8 cellular contexts compared by ENCODE assay signal in genomic region chr9:133991964-133992779, GRCh38. TPM values are rescaled to one million over a fixed set of nuclear protein-coding genes. Genes with fewer than 3 reads are reported as not detected.
A peak's percentile ranks its signal among the peaks of the same experiment; 100 is the strongest.
DNase-seq lines count a peak whose midpoint lies in the region; ATAC-seq and TF ChIP-seq lines count a peak whose summit lies in the region.

Gene VAV2, minus strand, starts transcription at chr9:133992324. Its CDS starts 46 bp downstream, at chr9:133992278.

- peak within 1 kb of the TSS; percentile 72 to 90; a peak in 3 of 4 replicates for H4K8ac ChIP-seq in IMR-90 (ENCODE audit: low read depth in 2 of 2, low read length in 2 of 2)

- peak within 1 kb of the TSS; percentile 85 for H3K56ac ChIP-seq in IMR-90 (ENCODE audit: extremely low read depth, insufficient read depth, low read length)

- ATAC-seq in GM21528 (IDR thresholded peaks at IDR 0.05; ENCODE audit: low FRiP score, unreplicated experiment) (peak; percentile 46), IMR-90 (ENCODE audit: low read depth) (peak; percentile 63)

- 0 out of 2 replicates have a peak within 1 kb of the TSS, but pooled peaks have one; percentile 14 for H2BK20ac ChIP-seq in IMR-90 (ENCODE audit: low read depth, low read length)

- H2BK15ac ChIP-seq in IMR-90 (ENCODE audit: low read depth, low read length) = no peak within 1 kb of the TSS

- TF ChIP-seq CTCF in IMR-90 (conservative IDR thresholded peaks at IDR 0.05; ENCODE audit: low read depth, low read length) = no peak
- TF ChIP-seq CTCF in astrocyte of the spinal cord (IDR thresholded peaks at IDR 0.05; ENCODE audit: low read depth, low read length) = no peak

- H3K9ac ChIP-seq in IMR-90 (ENCODE audit: low read depth, low read length) = peak within 1 kb of the TSS; percentile 79
- H3K9ac ChIP-seq in iPS-15b (ENCODE audit: low read depth, low read length) = peak within 1 kb of the TSS; percentile 16

- H4K20me1 ChIP-seq in IMR-90 (ENCODE audit: insufficient read depth, low read length) = peaks cover 44% of the 10 kb centered on the region

- H3K18ac ChIP-seq in IMR-90 (ENCODE audit: low read depth, low read length) = peak within 1 kb of the TSS; percentile 21

- peak within 1 kb of the TSS; percentile 73 for H4K5ac ChIP-seq in IMR-90 (ENCODE audit: low read depth, low read length)

- peak within 1 kb of the TSS; percentile 93 for H3K27ac ChIP-seq in IMR-90 (ENCODE audit: insufficient read depth, low read length)

- H3K4me3 ChIP-seq in IMR-90 (ENCODE audit: insufficient read depth, low read depth, low read length) (peak within 1 kb of the TSS; percentile 73), astrocyte of the spinal cord (ENCODE audit: low read depth, low read length) (peak within 1 kb of the TSS; percentile 68), iPS-15b (ENCODE audit: low read depth, low read length) (peak within 1 kb of the TSS; percentile 76), skeletal muscle cell (ENCODE audit: low read depth, low read length) (peak within 1 kb of the TSS; percentile 78)

- TF ChIP-seq POLR2A in IMR-90 (IDR thresholded peaks at IDR 0.05; ENCODE audit: low read depth, low read length) (no peak), erythroblast (IDR thresholded peaks at IDR 0.05; ENCODE audit: low read length) (no peak)

- CTCF ChIA-PET in IMR-90 (lab: Yijun Ruan, JAX) = interaction anchor here (1.4 to 4.0 kb wide), 2 partner anchors 205 to 210 kb away, joined by 3 to 24 read pairs; no protein-coding TSS in a partner anchor

- peak within 1 kb of the TSS; percentile 96 for H2AFZ ChIP-seq in IMR-90 (replicated peaks; ENCODE audit: low read length, poor library complexity)

- H3K9me3 ChIP-seq in IMR-90 (ENCODE audit: control insufficient read depth, insufficient read depth, low read length) = no peaks in the 10 kb centered on the region
- no peaks in the 10 kb centered on the region for H3K9me3 ChIP-seq in iPS-15b (ENCODE audit: control insufficient read depth, insufficient read depth, low read length)

- WGBS in IMR-90 (ENCODE audit: extremely low coverage in 2 of 2, insufficient read length in 1 of 2), 2 experiments = 0% methylated on average over 53 of the region's 124 CpGs; no CpG with 5 or more reads in 1 of the 2 experiments

- H4K91ac ChIP-seq in IMR-90 (ENCODE audit: insufficient read depth, low read depth, low read length) = peak within 1 kb of the TSS; percentile 86

- H2BK5ac ChIP-seq in IMR-90 (ENCODE audit: low read depth, low read length, poor library complexity, severe bottlenecking) = peak within 1 kb of the TSS; percentile 81

- H3K4me2 ChIP-seq in IMR-90 (ENCODE audit: low read depth, low read length) = peak within 1 kb of the TSS; percentile 90

- no TSS peak for BruUV-seq in IMR-90 (replicated peaks; lab: Mats Ljungman, UMichigan)

- peak within 1 kb of the TSS; percentile 97 for H3K4ac ChIP-seq in IMR-90 (ENCODE audit: low read depth, low read length)

- dilution Hi-C loops in IMR-90 (cut with HindIII; ENCODE audit: low sequenced_read_pairs, unreplicated experiment) = no loop called here

- peak within 1 kb of the TSS; percentile 82 for H3K14ac ChIP-seq in IMR-90 (replicated peaks; ENCODE audit: low read depth, low read length)

- H3K9me1 ChIP-seq in IMR-90 (ENCODE audit: insufficient read depth, low read length) = peaks cover 9% of the 10 kb centered on the region

- H3K4me1 ChIP-seq in IMR-90 (ENCODE audit: control insufficient read depth, insufficient read depth, low read length) = peaks cover 11% of the 10 kb centered on the region; the same call in 1 of the 2 replicates
- H3K4me1 ChIP-seq in iPS-15b (ENCODE audit: control insufficient read depth, insufficient read depth, low read length) = peaks cover 2% of the 10 kb centered on the region

- H3K27me3 ChIP-seq in IMR-90 (ENCODE audit: control insufficient read depth, insufficient read depth, low read length) (0 out of 2 replicates have a peak, but pooled peaks cover 1% of the 10 kb centered on the region), iPS-15b (ENCODE audit: control insufficient read depth, insufficient read depth, low read length) (no peaks in the 10 kb centered on the region)

- H3K23ac ChIP-seq in IMR-90 (ENCODE audit: low read depth, low read length) = peak within 1 kb of the TSS; percentile 92

- no peak for TF ChIP-seq RAD21 in IMR-90 (IDR thresholded peaks at IDR 0.05; ENCODE audit: low read length)

- H2AK9ac ChIP-seq in IMR-90 (replicated peaks; ENCODE audit: low read depth, low read length, poor library complexity) = peak within 1 kb of the TSS; percentile 100

- H3K79me1 ChIP-seq in IMR-90 (ENCODE audit: low read depth in 1 of 2, low read length in 2 of 2) = peaks cover 9 to 49% of the 10 kb centered on the region in 2 experiments

- POLR2A ChIA-PET in IMR-90 (lab: Charles Lee; ENCODE audit: unreplicated experiment) = no interaction called here

- peak within 1 kb of the TSS; percentile 96 for H2AK5ac ChIP-seq in IMR-90 (ENCODE audit: low read depth, low read length)

- in situ Hi-C loops in IMR-90 (cut with MboI; ENCODE audit: low sequenced_read_pairs) = loop anchor here (5.0 to 10.0 kb wide), 2 partner anchors 205 to 457 kb away; partner anchors contain the start of gene ADAMTSL2
- in situ Hi-C loops in astrocyte of the spinal cord (cut with HindIII; ENCODE audit: low sequenced_read_pairs) = no loop called here

- DNase-seq in ELF-1 (ENCODE audit: low read depth, low spot score) (peak; percentile 70), IMR-90 (peak; percentile 45), SKM-1 (lab: John Stamatoyannopoulos, UW; ENCODE audit: unreplicated experiment) (peak; percentile 36), astrocyte of the spinal cord (ENCODE audit: low read depth, low spot score) (peak; percentile 56), skeletal muscle cell (ENCODE audit: low read depth) (no peak), erythroblast (lab: John Stamatoyannopoulos, UW) (no peak)

- no peaks in the 10 kb centered on the region for H3K36me3 ChIP-seq in IMR-90 (ENCODE audit: control insufficient read depth, insufficient read depth, low read length)
- H3K36me3 ChIP-seq in iPS-15b (ENCODE audit: control insufficient read depth, insufficient read depth, low read length) = no peaks in the 10 kb centered on the region

- intact Hi-C loops in IMR-90 (cut with micrococcal nuclease) = loop anchor here (5.0 kb wide), 1 partner anchor 585 kb away; no protein-coding TSS in a partner anchor

- peak within 1 kb of the TSS; percentile 56 for H2BK120ac ChIP-seq in IMR-90 (ENCODE audit: low read depth, low read length)

TF ChIP-seq in IMR-90, 13 proteins besides CTCF, POLR2A, EP300 and RAD21:
- TF ChIP-seq SMC3 (IDR thresholded peaks at IDR 0.05; ENCODE audit: low read depth, low read length) = no peak
- no peak for TF ChIP-seq RCOR1 (IDR thresholded peaks at IDR 0.05; ENCODE audit: insufficient replicate concordance, low read length)
- TF ChIP-seq CHD1 (IDR thresholded peaks at IDR 0.05; ENCODE audit: low read depth, low read length) = no peak
- TF ChIP-seq NFE2L2 (IDR thresholded peaks at IDR 0.05; ENCODE audit: low read depth, low read length) = no peak
- no peak for TF ChIP-seq RFX5 (IDR thresholded peaks at IDR 0.05; ENCODE audit: low read depth, low read length)
- peak; percentile 30; the same call in 1 of the 2 replicates for TF ChIP-seq USF2 (IDR thresholded peaks at IDR 0.05; ENCODE audit: low read depth, low read length)
- peak; percentile 75; the same call in 1 of the 2 replicates for TF ChIP-seq MXI1 (IDR thresholded peaks at IDR 0.05; ENCODE audit: borderline replicate concordance, low read depth, low read length)
- no peak for TF ChIP-seq MAZ (IDR thresholded peaks at IDR 0.05; ENCODE audit: borderline replicate concordance, low read depth, low read length)
- no peak for TF ChIP-seq ELK1 (IDR thresholded peaks at IDR 0.05; ENCODE audit: borderline replicate concordance, low read depth, low read length)

RNA-seq across cellular contexts. Expression of gene VAV2, which starts in this region (rescaled TPM):
- total RNA-seq in IMR-90 (2012; rRNA removed) = 9.7 and 10.8 TPM in 2 replicates
- 13.4 and 13.5 TPM in 2 replicates for polyA plus RNA-seq in IMR-90 (2012; rRNA removed)
- 8.4 and 11.8 TPM in 2 replicates for polyA plus RNA-seq in IMR-90 (2012; cell fraction: cytosol; rRNA removed)
- polyA plus RNA-seq in IMR-90 (2012; cell fraction: nucleus; rRNA removed; ENCODE audit: low replicate concordance) = 22.6 and 33.8 TPM in 2 replicates

Comparison
In these comparisons a context has a peak if more than half of its experiments do, and no peak if none do; other contexts are left out.
1. DNase-seq: peak in ELF-1 (single experiment), IMR-90 (single experiment), SKM-1 (single experiment) and astrocyte of the spinal cord (single experiment); none in skeletal muscle cell (single experiment) and erythroblast (0 of 2).
2. Peak in every context shown above with its lines, with median percentiles within 50 percentile points of each other: H3K4me3 ChIP-seq.